In the genomic region with DNA sequence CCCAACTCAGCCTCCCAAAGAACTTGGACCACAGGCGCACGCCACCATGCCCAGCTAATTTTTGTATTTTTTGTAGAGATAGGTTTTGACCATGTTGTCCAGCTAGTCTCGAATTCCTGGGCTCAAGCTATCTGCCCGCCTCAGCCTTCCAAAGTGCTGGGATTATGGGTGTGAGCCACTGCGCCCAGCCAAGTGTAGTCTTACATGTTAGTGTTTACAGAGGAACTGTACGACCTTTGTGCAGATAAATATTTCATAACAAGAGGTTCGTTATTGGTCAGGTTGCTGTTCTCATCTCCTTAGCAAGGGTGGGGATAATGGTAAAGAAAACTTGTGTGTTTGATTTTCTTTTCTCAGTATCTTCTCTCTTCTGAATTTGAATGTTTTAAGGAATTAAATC, we compare ENCODE assay signal across 19 cellular contexts. TPM values are rescaled to one million over a fixed set of nuclear protein-coding genes. Genes with fewer than 3 reads are reported as not detected.
DNase-seq lines count a peak whose midpoint lies in the region; ATAC-seq and TF ChIP-seq lines count a peak whose summit lies in the region.
"Had no signal": no experiment of that assay in that cellular context is flagged by ENCODE, and none has a peak within 500 bp of the region (broad histone marks: within the 10 kb centered on the region; RNA-seq: fewer than 3 reads in every experiment).

No MANE protein-coding gene starts in this region.

- DNase-seq in colonic mucosa = peak; percentile 58
- DNase-seq in left colon = peak in 1 of 2 donors; percentile 41
- peak in 2 of 3 donors; percentile 48 to 54 for DNase-seq in mucosa of descending colon
- DNase-seq in transverse colon = peak; percentile 39
- DNase-seq in stimulated activated naive CD4-positive, alpha-beta T cell treated with Interleukin-2 at 50 U/mL for 16 hours (lab: John Stamatoyannopoulos, UW) = no peak
- no peak for DNase-seq in ecto neural progenitor cell (ENCODE audit: low spot score)
- DNase-seq in GF-D8 (lab: John Stamatoyannopoulos, UW) = no peak
- no peak for DNase-seq in T-helper 2 cell
- DNase-seq: Caco-2; CD4-positive, CD25-positive, alpha-beta regulatory T cell; CD8-positive, alpha-beta T cell; DMS153; DND-41; GM23248; H7 had no signal

- no peaks in the 10 kb centered on the region for H3K36me3 ChIP-seq in colonic mucosa
- H3K36me3 ChIP-seq in mucosa of descending colon (ENCODE audit: low read depth) = no peaks in the 10 kb centered on the region
- H3K36me3 ChIP-seq in transverse colon = peaks cover 0 to 13% (median 0%) of the 10 kb centered on the region in 4 donors

- no peak for TF ChIP-seq POLR2A in transverse colon (IDR thresholded peaks at IDR 0.05)

- intact Hi-C loops in colonic mucosa (cut with DNase I) = no loop called here
- intact Hi-C loops in left colon (cut with DNase I, micrococcal nuclease) = no loop called here
- intact Hi-C loops in mucosa of descending colon (cut with DNase I, micrococcal nuclease) = no loop called here
- intact Hi-C loops in transverse colon (cut with DNase I; ENCODE audit: low total_unique reads) = no loop called here

- H3K9me3 ChIP-seq in colonic mucosa (no peaks in the 10 kb centered on the region), mucosa of descending colon (no peaks in the 10 kb centered on the region), transverse colon (no peaks in the 10 kb centered on the region)
- H3K9me3 ChIP-seq: Caco-2 had no signal

- in situ Hi-C loops in transverse colon (cut with MboI; ENCODE audit: low pct_ligation_motif_present in 1 of 4, low pct_unique_long_range_greater_than_20kb in 1 of 4, low sequenced_read_pairs in 3 of 4) = loop anchor here in 3 of 4 donors (25.0 kb wide), 2 partner anchors 184 to 459 kb away; partner anchors contain the start of gene TWSG1 (in 2 of the 3)

- ATAC-seq in left colon (peak; percentile 93), mucosa of descending colon (peak; percentile 83)
- ATAC-seq: CD8-positive, alpha-beta T cell; GM12878; HCT116 had no signal

- WGBS in transverse colon (ENCODE audit: low coverage in 1 of 2), 2 donors = 72 to 81% methylated on average over 5 to 7 of the region's 7 CpGs

- H3K9ac ChIP-seq in colonic mucosa (ENCODE audit: low read depth in 2 of 2, low read length in 2 of 2) = no peak overlapping the region
- H3K9ac ChIP-seq: BLaER1, GM23248 had no signal

- H3K4me1 ChIP-seq in colonic mucosa (no peaks in the 10 kb centered on the region), mucosa of descending colon (ENCODE audit: low read depth) (no peaks in the 10 kb centered on the region), transverse colon (peaks cover 0 to 29% (median 7%) of the 10 kb centered on the region in 4 donors)
- H3K4me1 ChIP-seq: BLaER1 had no signal

- H3K4me3 ChIP-seq in colonic mucosa (no peak overlapping the region), mucosa of descending colon (no peak overlapping the region), transverse colon (no peak overlapping the region)
- H3K4me3 ChIP-seq: BLaER1, GM12878, GM23248 had no signal

- TF ChIP-seq EP300 in transverse colon (IDR thresholded peaks at IDR 0.05; ENCODE audit: low read depth) = no peak

- no peak overlapping the region for H3K27ac ChIP-seq in colonic mucosa
- H3K27ac ChIP-seq in transverse colon = peak overlapping the region in 2 of 4 donors; percentile 9 to 22
- H3K27ac ChIP-seq: BLaER1, C4-2B, GM23248 had no signal

- H3K27me3 ChIP-seq in colonic mucosa = no peaks in the 10 kb centered on the region
- no peaks in the 10 kb centered on the region for H3K27me3 ChIP-seq in transverse colon
- H3K27me3 ChIP-seq: BLaER1 had no signal

- TF ChIP-seq CTCF in colonic mucosa (IDR thresholded peaks at IDR 0.05) (no peak), mucosa of descending colon (IDR thresholded peaks at IDR 0.05) (no peak), transverse colon (IDR thresholded peaks at IDR 0.05) (no peak)

RNA-seq across cellular contexts. Expression of gene RALBP1, which starts 46.5 kb away (rescaled TPM):
- total RNA-seq in colonic mucosa (10 to 100 TPM; 59.1 to 64.9 TPM), left colon (10 to 100 TPM; 59.4 to 70.4 TPM), mucosa of descending colon (10 to 100 TPM; 51.1 to 80.3 (median 51.1) TPM), transverse colon (10 to 100 TPM; 34.2 to 93.3 (median 70.6) TPM)

Comparison
In these comparisons a context has a peak if more than half of its experiments do, and no peak if none do; other contexts are left out.
1. DNase-seq: peak in colonic mucosa (single experiment), mucosa of descending colon (2 of 3) and transverse colon (single experiment); none in stimulated activated naive CD4-positive, alpha-beta T cell treated with Interleukin-2 at 50 U/mL for 16 hours (single experiment), ecto neural progenitor cell (single experiment), GF-D8 (single experiment) and T-helper 2 cell (0 of 5).